1 cellular context compared by ENCODE assay signal in genomic region chr21:44299458-44300261, GRCh38.
TF ChIP-seq lines count a peak whose summit lies in the region.

Gene PFKL (plus strand): TSS chr21:44300053. CDS start chr21:44300106, 53 bp downstream.

TF ChIP-seq in HepG2, 621 proteins besides CTCF, POLR2A, EP300 and RAD21 (continued from another document and continues in another):
- TF ChIP-seq CEBPB (IDR thresholded peaks at IDR 0.05; ENCODE audit: borderline replicate concordance, low read depth, low read length): no peak
- TF ChIP-seq RXRB (CRISPR knock-in tag; IDR thresholded peaks at IDR 0.05; ENCODE audit: borderline replicate concordance): no peak
- peak; percentile 55; the same call in 1 of the 2 replicates for TF ChIP-seq ZFP90 (CRISPR knock-in tag; IDR thresholded peaks at IDR 0.05; ENCODE audit: borderline replicate concordance)
- no peak for TF ChIP-seq GATAD1 (CRISPR knock-in tag; IDR thresholded peaks at IDR 0.05)
- no peak for TF ChIP-seq ZNF7 (CRISPR knock-in tag; IDR thresholded peaks at IDR 0.05)
- TF ChIP-seq ZNF781 (CRISPR knock-in tag; IDR thresholded peaks at IDR 0.05; ENCODE audit: borderline replicate concordance, not compliant biosample characterization): no peak
- no peak for TF ChIP-seq FUBP1 (CRISPR knock-in tag; IDR thresholded peaks at IDR 0.05; ENCODE audit: borderline replicate concordance)
- no peak for TF ChIP-seq NFATC3 (CRISPR knock-in tag; IDR thresholded peaks at IDR 0.05)
- no peak for TF ChIP-seq ZNF546 (CRISPR knock-in tag; conservative IDR thresholded peaks at IDR 0.05)
- no peak for TF ChIP-seq ZNF343 (CRISPR knock-in tag; IDR thresholded peaks at IDR 0.05)
- TF ChIP-seq DRAP1 (CRISPR knock-in tag; IDR thresholded peaks at IDR 0.05): no peak
- no peak for TF ChIP-seq ZNF782 (CRISPR knock-in tag; IDR thresholded peaks at IDR 0.05; ENCODE audit: borderline replicate concordance)
- TF ChIP-seq ZFX (CRISPR knock-in tag; IDR thresholded peaks at IDR 0.05; ENCODE audit: low read depth): peak; percentile 87
- TF ChIP-seq ARID4A (CRISPR knock-in tag; IDR thresholded peaks at IDR 0.05; ENCODE audit: borderline replicate concordance): peak; percentile 60; the same call in 1 of the 2 replicates
- TF ChIP-seq CENPBD1 (CRISPR knock-in tag; IDR thresholded peaks at IDR 0.05; ENCODE audit: borderline replicate concordance, low read depth): no peak
- TF ChIP-seq ZNF468 (CRISPR knock-in tag; IDR thresholded peaks at IDR 0.05): no peak
- TF ChIP-seq ZNF292 (CRISPR knock-in tag; IDR thresholded peaks at IDR 0.05; ENCODE audit: borderline replicate concordance, low read depth): 0 out of 2 replicates have a peak, but pooled peaks have one; percentile 49
- TF ChIP-seq SALL2 (CRISPR knock-in tag; IDR thresholded peaks at IDR 0.05): no peak
- TF ChIP-seq BRD4 (CRISPR knock-in tag; IDR thresholded peaks at IDR 0.05): no peak
- peak; percentile 46; the same call in 1 of the 2 replicates for TF ChIP-seq MTF2 (CRISPR knock-in tag; IDR thresholded peaks at IDR 0.05; ENCODE audit: borderline replicate concordance)
- TF ChIP-seq MATR3 (CRISPR knock-in tag; IDR thresholded peaks at IDR 0.05): no peak
- no peak for TF ChIP-seq ZNF598 (CRISPR knock-in tag; IDR thresholded peaks at IDR 0.05; ENCODE audit: borderline replicate concordance)
- no peak for TF ChIP-seq ZNF619 (CRISPR knock-in tag; IDR thresholded peaks at IDR 0.05)
- no peak for TF ChIP-seq PRDM15 (CRISPR knock-in tag; IDR thresholded peaks at IDR 0.05)
- no peak for TF ChIP-seq SOX13 (IDR thresholded peaks at IDR 0.05)
- no peak for TF ChIP-seq SOX13 (CRISPR knock-in tag; conservative IDR thresholded peaks at IDR 0.05 in 1 of 2, IDR thresholded peaks at IDR 0.05 in 1 of 2)
- TF ChIP-seq ZKSCAN5 (CRISPR knock-in tag; IDR thresholded peaks at IDR 0.05): no peak
- TF ChIP-seq FLYWCH1 (CRISPR knock-in tag; IDR thresholded peaks at IDR 0.05): no peak
- no peak for TF ChIP-seq ZBED4 (CRISPR knock-in tag; IDR thresholded peaks at IDR 0.05; ENCODE audit: borderline replicate concordance)
- no peak for TF ChIP-seq ZNF552 (CRISPR knock-in tag; IDR thresholded peaks at IDR 0.05; ENCODE audit: borderline replicate concordance)
- no peak for TF ChIP-seq ZNF101 (CRISPR knock-in tag; IDR thresholded peaks at IDR 0.05; ENCODE audit: borderline replicate concordance, low read depth)
- TF ChIP-seq MEIS2 (CRISPR knock-in tag; IDR thresholded peaks at IDR 0.05): 0 out of 2 replicates have a peak, but pooled peaks have one; percentile 26
- TF ChIP-seq ZNF784 (CRISPR knock-in tag; IDR thresholded peaks at IDR 0.05; ENCODE audit: borderline replicate concordance): no peak; the same call in 1 of the 2 replicates
- no peak for TF ChIP-seq HNRNPL (IDR thresholded peaks at IDR 0.05; ENCODE audit: low read depth, low read length)
- no peak for TF ChIP-seq NFYC (CRISPR knock-in tag; IDR thresholded peaks at IDR 0.05)
- no peak for TF ChIP-seq ZBTB39 (CRISPR knock-in tag; IDR thresholded peaks at IDR 0.05)
- TF ChIP-seq ZNF431 (CRISPR knock-in tag; IDR thresholded peaks at IDR 0.05; ENCODE audit: borderline replicate concordance, low read depth): peak; percentile 58; the same call in 1 of the 2 replicates
- no peak for TF ChIP-seq MLXIP (CRISPR knock-in tag; IDR thresholded peaks at IDR 0.05; ENCODE audit: borderline replicate concordance)
- TF ChIP-seq PHF20 (CRISPR knock-in tag; IDR thresholded peaks at IDR 0.05): no peak; the same call in 1 of the 2 replicates
- no peak for TF ChIP-seq SRF (IDR thresholded peaks at IDR 0.05; ENCODE audit: low read depth, low read length)
